In genomic region chr10:11424456-11425287, GRCh38 we compare ENCODE assay signal across 9 cellular contexts.
A peak's percentile ranks its signal among the peaks of the same experiment; 100 is the strongest.
DNase-seq lines count a peak whose midpoint lies in the region; ATAC-seq lines count a peak whose summit lies in the region.
"Had no signal": no experiment of that assay in that cellular context is flagged by ENCODE, and none has a peak within 500 bp of the region (broad histone marks: within the 10 kb centered on the region; RNA-seq: fewer than 3 reads in every experiment).

No MANE protein-coding gene starts in this region.

- no peaks in the 10 kb centered on the region for H3K27me3 ChIP-seq in HAP-1 (ENCODE audit: low read depth)

- ATAC-seq in HG02571 (IDR thresholded peaks at IDR 0.05; ENCODE audit: unreplicated experiment) (no peak), GM18517 (IDR thresholded peaks at IDR 0.05; ENCODE audit: unreplicated experiment) (no peak)

- in situ Hi-C loops in HAP-1 (cut with MboI; ENCODE audit: low sequenced_read_pairs) = loop anchor here (10.0 kb wide), 1 partner anchor 340 kb away; no protein-coding TSS in a partner anchor

- DNase-seq in D341Med (ENCODE audit: low spot score) (peak; percentile 78), HAP-1 (ENCODE audit: low spot score in 2 of 2) (peak; percentile 45 to 75), NCI-H748 treated with DMSO at 0.1 percent for 48 hours (lab: John Stamatoyannopoulos, UW) (peak; percentile 53), ecto neural progenitor cell (ENCODE audit: low spot score) (peak; percentile 70), lung microvascular endothelial cell (ENCODE audit: low read depth in 2 of 2) (peak; percentile 66 to 67), cortex of kidney (lab: John Stamatoyannopoulos, UW) (no peak)

- no peak overlapping the region for H3K4me3 ChIP-seq in HAP-1
- H3K4me3 ChIP-seq: skin epidermis had no signal

- H3K36me3 ChIP-seq in HAP-1 (replicated peaks) = no peaks in the 10 kb centered on the region

- H3K4me1 ChIP-seq in HAP-1 = no peaks in the 10 kb centered on the region

- H3K9me3 ChIP-seq in HAP-1 = no peaks in the 10 kb centered on the region; the same call in 1 of the 2 replicates
